8 cellular contexts compared by ENCODE assay signal in the genomic region with DNA sequence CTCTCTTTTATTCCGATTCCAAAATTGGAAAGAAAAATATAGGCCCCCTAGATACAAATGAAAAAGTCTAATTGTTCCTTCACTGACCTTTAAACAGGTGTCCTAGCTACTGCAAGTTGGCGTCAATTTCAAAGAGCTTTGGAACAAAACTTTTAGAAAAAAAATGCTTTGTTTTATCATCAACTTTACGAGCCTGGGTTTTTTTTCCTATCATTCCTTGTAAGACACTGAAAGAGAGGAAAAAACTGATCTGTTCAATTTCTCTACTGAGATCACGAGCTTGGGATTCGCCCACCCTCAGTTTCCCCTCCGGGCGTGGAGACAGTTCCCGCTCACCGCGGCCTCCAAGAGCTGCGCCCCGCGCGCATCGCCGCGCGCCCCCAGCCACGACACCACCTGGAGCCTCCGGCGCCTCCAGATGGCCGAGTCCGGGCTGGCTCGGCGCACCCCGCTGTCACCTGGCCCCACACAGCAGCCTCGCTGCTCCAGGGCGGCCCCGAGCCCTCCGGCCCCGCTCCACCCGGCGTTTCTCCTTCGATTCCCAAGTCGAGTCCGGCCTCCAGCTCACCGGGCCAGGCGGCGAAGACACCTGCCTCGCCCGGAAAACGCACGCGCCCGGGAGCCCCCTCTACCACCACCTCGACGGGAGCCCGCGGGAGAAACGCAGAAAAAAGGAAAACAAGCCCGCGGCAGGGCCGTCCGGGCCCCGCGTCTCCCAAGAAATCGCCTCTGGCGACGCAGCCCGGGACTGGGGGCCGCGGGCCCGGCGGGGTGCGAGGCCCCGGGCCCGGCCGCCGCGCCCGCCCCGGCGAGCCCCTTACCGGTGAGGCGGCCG. TPM values are rescaled to one million over a fixed set of nuclear protein-coding genes. Genes with fewer than 3 reads are reported as not detected.
DNase-seq lines count a peak whose midpoint lies in the region; ATAC-seq, FAIRE-seq and TF ChIP-seq lines count a peak whose summit lies in the region.

No MANE protein-coding gene starts in this region.

- no peaks in the 10 kb centered on the region; a peak in 1 of 5 replicates for H3K27me3 ChIP-seq in HepG2 (ENCODE audit: control insufficient read depth in 1 of 2, insufficient read depth in 2 of 2, low read length in 2 of 2)

- H3K4me1 Mint-ChIP-seq in stimulated activated naive B cell treated with anti-CD40 and anti-IgM and Interleukin-4, amounts not matched to agents 10 μg/mL and 1 μg/mL and 100 μg/mL, for 72 hours: peaks cover 20 to 51% of the 10 kb centered on the region in 2 donors

- TF ChIP-seq EP300 in HepG2 (IDR thresholded peaks at IDR 0.05; ENCODE audit: low read depth in 2 of 2, low read length in 2 of 2) (no peak), HepG2 (CRISPR knock-in tag; IDR thresholded peaks at IDR 0.05; ENCODE audit: borderline replicate concordance) (no peak)

- peaks cover 19 to 42% of the 10 kb centered on the region in 2 donors for H3K27me3 Mint-ChIP-seq in stimulated activated naive B cell treated with anti-CD40 and anti-IgM and Interleukin-4, amounts not matched to agents 10 μg/mL and 1 μg/mL and 100 μg/mL, for 72 hours

- H3K79me2 ChIP-seq in HepG2 (ENCODE audit: insufficient read depth, low read length): peaks cover 53% of the 10 kb centered on the region

- peaks cover 2 to 9% of the 10 kb centered on the region in 2 experiments; a peak in 3 of 5 replicates for H3K36me3 ChIP-seq in HepG2 (replicated peaks in 1 of 2; ENCODE audit: control insufficient read depth in 1 of 2, insufficient read depth in 2 of 2, low read length in 2 of 2)

- intact Hi-C loops in HepG2 (cut with micrococcal nuclease; ENCODE audit: unreplicated experiment): no loop called here

- POLR2A ChIA-PET in RWPE1 (lab: Yijun Ruan, JAX; ENCODE audit: low non-redundant PET): interaction anchor here (0.7 to 1.4 kb wide), 5 partner anchors 26 to 242 kb away, joined by 3 to 4 read pairs (median 3); no protein-coding TSS in a partner anchor
- POLR2A ChIA-PET in HepG2 (lab: Yijun Ruan, JAX): interaction anchor here (1.2 to 6.4 kb wide), 15 partner anchors 10 to 148 kb away, joined by 4 to 54 read pairs (median 9); a partner anchor contains a TSS

- H3K4me3 ChIP-seq in HepG2 (replicated peaks in 1 of 3; ENCODE audit: insufficient read depth in 1 of 3, low read depth in 2 of 3, low read length in 3 of 3): peak overlapping the region; percentile 83 to 97 (median 89)

- H4K20me1 ChIP-seq in HepG2 (ENCODE audit: insufficient read depth, low read length): peaks cover 40% of the 10 kb centered on the region

- no peak for FAIRE-seq in HepG2 (lab: Jason Lieb, UNC)

- no peaks in the 10 kb centered on the region for H3K36me3 Mint-ChIP-seq in stimulated activated naive B cell treated with anti-CD40 and anti-IgM and Interleukin-4, amounts not matched to agents 10 μg/mL and 1 μg/mL and 100 μg/mL, for 72 hours

- TF ChIP-seq POLR2A in HepG2 (IDR thresholded peaks at IDR 0.05; ENCODE audit: insufficient read depth in 1 of 2, low read depth in 2 of 2, low read length in 2 of 2): no peak

- peak overlapping the region; percentile 88 for H3K27ac ChIP-seq in RWPE1
- peak overlapping the region; percentile 74 for H3K27ac ChIP-seq in HepG2 (ENCODE audit: extremely low read length, insufficient read depth, low read length)

- no peaks in the 10 kb centered on the region for H3K9me3 Mint-ChIP-seq in stimulated activated naive B cell treated with anti-CD40 and anti-IgM and Interleukin-4, amounts not matched to agents 10 μg/mL and 1 μg/mL and 100 μg/mL, for 72 hours

- peak; percentile 15 for ATAC-seq in HG02610 (IDR thresholded peaks at IDR 0.05; ENCODE audit: unreplicated experiment)
- ATAC-seq in HepG2: peak; percentile 42
- ATAC-seq in stimulated activated naive B cell treated with anti-CD40 and anti-IgM and Interleukin-4, amounts not matched to agents 10 μg/mL and 1 μg/mL and 100 μg/mL, for 72 hours (replicated peaks): peak; percentile 48 to 53

- no peak overlapping the region for H2AFZ ChIP-seq in HepG2 (ENCODE audit: low read length)

- TF ChIP-seq RAD21 in HepG2 (CRISPR knock-in tag; IDR thresholded peaks at IDR 0.05): peak; percentile 62

- peak overlapping the region; percentile 95 for H3K4me2 ChIP-seq in HepG2 (ENCODE audit: low read depth, low read length)

- peak; percentile 25 for DNase-seq in EH (ENCODE audit: low read depth)
- DNase-seq in RWPE1 (ENCODE audit: low spot score): no peak
- DNase-seq in cerebellum (ENCODE audit: low spot score): peak; percentile 67
- DNase-seq in HepG2 (ENCODE audit: low spot score): no peak
- no peak for DNase-seq in stimulated activated naive B cell treated with anti-CD40 and anti-IgM and Interleukin-4, amounts not matched to agents 10 μg/mL and 1 μg/mL and 100 μg/mL, for 72 hours
- DNase-seq in NCI-H2029 treated with DMSO at 0.1 percent for 48 hours (lab: John Stamatoyannopoulos, UW): no peak
- no peak for DNase-seq in NCI-H2107 (lab: John Stamatoyannopoulos, UW)

- CTCF ChIA-PET in RWPE1 (lab: Yijun Ruan, JAX): interaction anchor here (0.6 to 4.7 kb wide), 10 partner anchors 30 to 471 kb away, joined by 3 to 30 read pairs (median 4); no protein-coding TSS in a partner anchor
- CTCF ChIA-PET in HepG2 (lab: Yijun Ruan, JAX; ENCODE audit: low intra/inter-chr PET ratio, low total read pairs): interaction anchor here (5.8 kb wide), 1 partner anchor 113 kb away, joined by 93 read pairs; no protein-coding TSS in a partner anchor

- no peak for TF ChIP-seq CTCF in RWPE1 (conservative IDR thresholded peaks at IDR 0.05; ENCODE audit: low read depth)
- TF ChIP-seq CTCF in HepG2 (CRISPR knock-in tag; IDR thresholded peaks at IDR 0.05): peak; percentile 59

- peak overlapping the region; percentile 89 for H3K9ac ChIP-seq in HepG2 (ENCODE audit: insufficient read depth, low read depth, low read length)

- 0% methylated on average over 37 of the region's 76 CpGs for WGBS in HepG2 (ENCODE audit: low lambda C conversion rate)

- TSS peak; percentile 46 for BruUV-seq in HepG2 (replicated peaks; lab: Mats Ljungman, UMichigan)

- in situ Hi-C loops in HepG2 (cut with HindIII; ENCODE audit: extremely low pct_ligation_motif_present, low pct_unique_long_range_greater_than_20kb): loop anchor here (5.0 to 25.0 kb wide), 2 partner anchors 113 to 563 kb away; no protein-coding TSS in a partner anchor

- H3K9me3 ChIP-seq in HepG2 (ENCODE audit: low read length): no peaks in the 10 kb centered on the region

- peak overlapping the region; percentile 47 for H3K27ac Mint-ChIP-seq in stimulated activated naive B cell treated with anti-CD40 and anti-IgM and Interleukin-4, amounts not matched to agents 10 μg/mL and 1 μg/mL and 100 μg/mL, for 72 hours

- peak overlapping the region; percentile 89 to 91 for H3K4me3 Mint-ChIP-seq in stimulated activated naive B cell treated with anti-CD40 and anti-IgM and Interleukin-4, amounts not matched to agents 10 μg/mL and 1 μg/mL and 100 μg/mL, for 72 hours

- peaks cover 69% of the 10 kb centered on the region for H3K4me1 ChIP-seq in HepG2 (ENCODE audit: insufficient read depth, low read length)

TF ChIP-seq in HepG2, 621 proteins besides CTCF, POLR2A, EP300 and RAD21 (continues in another document):
- TF ChIP-seq, protein P1, sequence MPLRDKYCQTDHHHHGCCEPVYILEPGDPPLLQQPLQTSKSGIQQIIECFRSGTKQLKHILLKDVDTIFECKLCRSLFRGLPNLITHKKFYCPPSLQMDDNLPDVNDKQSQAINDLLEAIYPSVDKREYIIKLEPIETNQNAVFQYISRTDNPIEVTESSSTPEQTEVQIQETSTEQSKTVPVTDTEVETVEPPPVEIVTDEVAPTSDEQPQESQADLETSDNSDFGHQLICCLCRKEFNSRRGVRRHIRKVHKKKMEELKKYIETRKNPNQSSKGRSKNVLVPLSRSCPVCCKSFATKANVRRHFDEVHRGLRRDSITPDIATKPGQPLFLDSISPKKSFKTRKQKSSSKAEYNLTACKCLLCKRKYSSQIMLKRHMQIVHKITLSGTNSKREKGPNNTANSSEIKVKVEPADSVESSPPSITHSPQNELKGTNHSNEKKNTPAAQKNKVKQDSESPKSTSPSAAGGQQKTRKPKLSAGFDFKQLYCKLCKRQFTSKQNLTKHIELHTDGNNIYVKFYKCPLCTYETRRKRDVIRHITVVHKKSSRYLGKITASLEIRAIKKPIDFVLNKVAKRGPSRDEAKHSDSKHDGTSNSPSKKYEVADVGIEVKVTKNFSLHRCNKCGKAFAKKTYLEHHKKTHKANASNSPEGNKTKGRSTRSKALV (CRISPR knock-in tag; IDR thresholded peaks at IDR 0.05): peak; percentile 99
- TF ChIP-seq ZNF225 (CRISPR knock-in tag; IDR thresholded peaks at IDR 0.05) (peak; percentile 65; the same call in 1 of the 2 replicates), ZNF501 (CRISPR knock-in tag; IDR thresholded peaks at IDR 0.05) (peak; percentile 38; the same call in 1 of the 2 replicates), ZSCAN31 (CRISPR knock-in tag; IDR thresholded peaks at IDR 0.05; ENCODE audit: low read depth) (peak; percentile 10; the same call in 1 of the 2 replicates), ZNF234 (CRISPR knock-in tag; conservative IDR thresholded peaks at IDR 0.05) (0 out of 2 replicates have a peak, but pooled peaks have one; percentile 63), ZNF777 (CRISPR knock-in tag; IDR thresholded peaks at IDR 0.05) (peak; percentile 78)

RNA-seq across cellular contexts. Expression of a gene that starts 0.7 kb away (rescaled TPM):
- total RNA-seq in cerebellum (12.8 TPM), HepG2 (2016; rRNA removed; fragmentation: Illumina TruSeq; extraction: Trizol) (24.6 and 45.1 TPM in 2 replicates)
- 19.7 and 20.1 TPM in 2 replicates for total RNA-seq in HepG2 (2016; cell fraction: cytosol; rRNA removed; fragmentation: Illumina TruSeq; extraction: Trizol; ENCODE audit: low read depth)
- 24.0 and 41.1 TPM in 2 replicates for total RNA-seq in HepG2 (2016; cell fraction: insoluble cytoplasmic fraction; rRNA removed; fragmentation: Illumina TruSeq; extraction: Trizol)
- total RNA-seq in HepG2 (2016; cell fraction: membrane; rRNA removed; fragmentation: Illumina TruSeq; extraction: Trizol): 25.6 and 27.6 TPM in 2 replicates
- 65.7 and 82.2 TPM in 2 replicates for total RNA-seq in HepG2 (2016; cell fraction: nucleus; rRNA removed; fragmentation: Illumina TruSeq; extraction: Trizol)
- polyA plus RNA-seq in HepG2 (2011; rRNA removed): 95.4 and 109 TPM in 2 replicates
- 29.9 and 31.1 TPM in 2 replicates for polyA plus RNA-seq in HepG2 (2011; cell fraction: cytosol; rRNA removed)
- 436 and 543 TPM in 2 replicates for polyA plus RNA-seq in HepG2 (2011; cell fraction: nucleus; rRNA removed)
- polyA plus RNA-seq in HepG2 (2012): 48.7 and 51.7 TPM in 2 replicates
- 3.0 and 3.1 TPM in 2 replicates for polyA plus RNA-seq in HepG2 (2016; cell fraction: cytosol; fragmentation: Illumina TruSeq; extraction: Trizol; ENCODE audit: low read depth)
- 19.9 and 22.5 TPM in 2 replicates for polyA plus RNA-seq in HepG2 (2016; cell fraction: insoluble cytoplasmic fraction; fragmentation: Illumina TruSeq; extraction: Trizol; ENCODE audit: low read depth)
- 8.5 and 9.7 TPM in 2 replicates for polyA plus RNA-seq in HepG2 (2016; cell fraction: membrane; fragmentation: Illumina TruSeq; extraction: Trizol; ENCODE audit: low read depth)
- 164 and 165 TPM in 2 replicates for polyA plus RNA-seq in HepG2 (2016; cell fraction: nucleus; fragmentation: Illumina TruSeq; extraction: Trizol; ENCODE audit: insufficient read depth, low read depth)
- polyA minus RNA-seq in HepG2 (2011; rRNA and poly(A)+ RNA removed; ENCODE audit: low replicate concordance): 49.0 and 185 TPM in 2 replicates
- 17.5 and 18.1 TPM in 2 replicates for polyA minus RNA-seq in HepG2 (2011; cell fraction: cytosol; rRNA and poly(A)+ RNA removed)
- 201 and 233 TPM in 2 replicates for polyA minus RNA-seq in HepG2 (2011; cell fraction: nucleus; rRNA and poly(A)+ RNA removed)

Comparison
In these comparisons a context has a peak if more than half of its experiments do, and no peak if none do; other contexts are left out.
1. DNase-seq: peak in EH (single experiment) and cerebellum (single experiment); none in RWPE1 (single experiment), HepG2 (single experiment), stimulated activated naive B cell treated with anti-CD40 and anti-IgM and Interleukin-4, amounts not matched to agents 10 μg/mL and 1 μg/mL and 100 μg/mL, for 72 hours (single experiment), NCI-H2029 treated with DMSO at 0.1 percent for 48 hours (single experiment) and NCI-H2107 (single experiment).
2. Peak in every context shown above with its lines, with median percentiles within 50 percentile points of each other: ATAC-seq.